ENCODE assay signal across 23 cellular contexts in genomic region chr12:127480775-127481314, GRCh38.
"Had no signal": no experiment of that assay in that cellular context is flagged by ENCODE, and none has a peak within 500 bp of the region (broad histone marks: within the 10 kb centered on the region; RNA-seq: fewer than 3 reads in every experiment).

No MANE protein-coding gene starts in this region.

- H3K36me3 ChIP-seq: breast epithelium, colonic mucosa, esophagus muscularis mucosa, gastrocnemius medialis, sigmoid colon, upper lobe of right lung had no signal

- DNase-seq: activated CD4-positive, alpha-beta T cell treated with anti-CD3 and anti-CD28 coated beads, Interleukin-2, amount 50 U/mL, for 48 hours; activated CD8-positive, alpha-beta memory T cell treated with anti-CD3 and anti-CD28 coated beads, Interleukin-2, amount 50 U/mL, for 48 hours; activated effector memory CD4-positive, alpha-beta T cell treated with Interleukin-2 at 50 U/mL for 16 hours; activated naive CD4-positive, alpha-beta T cell treated with anti-CD3 and anti-CD28 coated beads for 36 hours; activated naive CD8-positive, alpha-beta T cell treated with anti-CD3 and anti-CD28 coated beads, Interleukin-2, amount 10 ng/mL, durations not matched to agents 7 days and 5 days; activated T-cell treated with anti-CD3 and anti-CD28 coated beads, Interleukin-2, amount 50 U/mL, for 48 hours; amniotic stem cell; colonic mucosa; dorsolateral prefrontal cortex; effector memory CD8-positive, alpha-beta T cell; gastrocnemius medialis; hippocampal formation; naive thymus-derived CD4-positive, alpha-beta T cell; occipital lobe; posterior cingulate gyrus; sigmoid colon; stimulated activated CD4-positive, alpha-beta T cell treated with anti-CD3 and anti-CD28 coated beads, Interleukin-2, amount 100 ng/mL, for 48 hours; stimulated activated naive CD4-positive, alpha-beta T cell; T-cell; upper lobe of right lung had no signal

- H3K27ac ChIP-seq: breast epithelium, colonic mucosa, dorsolateral prefrontal cortex, esophagus muscularis mucosa, gastrocnemius medialis, sigmoid colon, upper lobe of right lung had no signal

- H3K4me3 ChIP-seq: breast epithelium, colonic mucosa, dorsolateral prefrontal cortex, esophagus muscularis mucosa, gastrocnemius medialis, sigmoid colon, upper lobe of right lung had no signal

- H3K9me3 ChIP-seq: breast epithelium, colonic mucosa, esophagus muscularis mucosa, gastrocnemius medialis, sigmoid colon, upper lobe of right lung had no signal

- ATAC-seq: effector memory CD8-positive, alpha-beta T cell; gastrocnemius medialis; naive thymus-derived CD4-positive, alpha-beta T cell; T-cell; upper lobe of right lung; WTC11 had no signal

- H3K4me1 ChIP-seq: breast epithelium, colonic mucosa, esophagus muscularis mucosa, gastrocnemius medialis, sigmoid colon, upper lobe of right lung had no signal

- H3K27me3 ChIP-seq: breast epithelium, colonic mucosa, dorsolateral prefrontal cortex, esophagus muscularis mucosa, gastrocnemius medialis, sigmoid colon, upper lobe of right lung had no signal
